Comparison of ENCODE assay signal across 8 cellular contexts in genomic region chr2:219495531-219496122, GRCh38. TPM values are rescaled to one million over a fixed set of nuclear protein-coding genes. Genes with fewer than 3 reads are reported as not detected.
DNase-seq lines count a peak whose midpoint lies in the region; ATAC-seq and TF ChIP-seq lines count a peak whose summit lies in the region.
"Had no signal": no experiment of that assay in that cellular context is flagged by ENCODE, and none has a peak within 500 bp of the region (broad histone marks: within the 10 kb centered on the region; RNA-seq: fewer than 3 reads in every experiment).

No MANE protein-coding gene starts in this region.

- H3K4me3 Mint-ChIP-seq in activated naive CD8-positive, alpha-beta T cell treated with anti-CD3 and anti-CD28 coated beads, Interleukin-2, amount 10 ng/mL, durations not matched to agents 7 days and 5 days = no peak overlapping the region

- H3K4me2 ChIP-seq in skeletal muscle satellite cell (ENCODE audit: low read length) = peak overlapping the region; percentile 16

- no peak overlapping the region for H3K4me3 ChIP-seq in skeletal muscle satellite cell (ENCODE audit: low read length)

- H3K9me3 Mint-ChIP-seq in activated naive CD8-positive, alpha-beta T cell treated with anti-CD3 and anti-CD28 coated beads, Interleukin-2, amount 10 ng/mL, durations not matched to agents 7 days and 5 days = no peaks in the 10 kb centered on the region

- ATAC-seq in activated naive CD8-positive, alpha-beta T cell treated with anti-CD3 and anti-CD28 coated beads, Interleukin-2, amount 10 ng/mL, durations not matched to agents 7 days and 5 days (ENCODE audit: low read depth) = no peak
- ATAC-seq in left ventricle myocardium superior (peak; percentile 11), HG02763 (IDR thresholded peaks at IDR 0.05; ENCODE audit: unreplicated experiment) (no peak)

- peak; percentile 53 for TF ChIP-seq CTCF in GM10266 (IDR thresholded peaks at IDR 0.05; ENCODE audit: control insufficient read depth, insufficient read depth, low read depth, missing control alignments)

- H3K27me3 ChIP-seq in skeletal muscle satellite cell (ENCODE audit: control insufficient read depth, insufficient read depth, low read length) = peaks cover 15% of the 10 kb centered on the region

- no peaks in the 10 kb centered on the region for H3K9me3 ChIP-seq in skeletal muscle satellite cell (replicated peaks; ENCODE audit: low read length)

- peak; percentile 48; the same call in 1 of the 2 replicates for TF ChIP-seq RAD21 in Ishikawa (IDR thresholded peaks at IDR 0.05; ENCODE audit: low read depth)

- POLR2A ChIA-PET in activated naive CD8-positive, alpha-beta T cell treated with anti-CD3 and anti-CD28 coated beads, Interleukin-2, amount 10 ng/mL, durations not matched to agents 7 days and 5 days (lab: Charles Lee) = interaction anchor here (1.1 kb wide), 2 partner anchors 34 kb away, joined by 3 to 4 read pairs; no protein-coding TSS in a partner anchor

- H3K4me1 ChIP-seq in skeletal muscle satellite cell (ENCODE audit: control insufficient read depth, insufficient read depth, low read length) = peaks cover 26% of the 10 kb centered on the region

- no peak overlapping the region for H3K27ac Mint-ChIP-seq in activated naive CD8-positive, alpha-beta T cell treated with anti-CD3 and anti-CD28 coated beads, Interleukin-2, amount 10 ng/mL, durations not matched to agents 7 days and 5 days

- no peak overlapping the region for H3K9ac ChIP-seq in skeletal muscle satellite cell (ENCODE audit: low read depth, low read length)

- peak; percentile 88 for DNase-seq in GM10266 (ENCODE audit: extremely low spot score)
- peak; percentile 38 for DNase-seq in SIG-M5 (lab: John Stamatoyannopoulos, UW)
- DNase-seq in activated naive CD8-positive, alpha-beta T cell treated with anti-CD3 and anti-CD28 coated beads, Interleukin-2, amount 10 ng/mL, durations not matched to agents 7 days and 5 days = peak; percentile 59
- DNase-seq in left ventricle myocardium superior = peak; percentile 66

- H3K36me3 ChIP-seq in skeletal muscle satellite cell (ENCODE audit: insufficient read depth, low read length) = no peaks in the 10 kb centered on the region

- peaks cover 49% of the 10 kb centered on the region for H3K27me3 Mint-ChIP-seq in activated naive CD8-positive, alpha-beta T cell treated with anti-CD3 and anti-CD28 coated beads, Interleukin-2, amount 10 ng/mL, durations not matched to agents 7 days and 5 days

- no peaks in the 10 kb centered on the region for H3K36me3 Mint-ChIP-seq in activated naive CD8-positive, alpha-beta T cell treated with anti-CD3 and anti-CD28 coated beads, Interleukin-2, amount 10 ng/mL, durations not matched to agents 7 days and 5 days

- TF ChIP-seq EP300 in Ishikawa (IDR thresholded peaks at IDR 0.05; ENCODE audit: borderline replicate concordance) = no peak

- intact Hi-C loops in left ventricle myocardium superior (cut with micrococcal nuclease) = no loop called here

- peaks cover 20% of the 10 kb centered on the region for H3K4me1 Mint-ChIP-seq in activated naive CD8-positive, alpha-beta T cell treated with anti-CD3 and anti-CD28 coated beads, Interleukin-2, amount 10 ng/mL, durations not matched to agents 7 days and 5 days

TF ChIP-seq in Ishikawa, 13 proteins besides CTCF, POLR2A, EP300 and RAD21:
- peak; percentile 49 for TF ChIP-seq MAX (IDR thresholded peaks at IDR 0.05)
- TF ChIP-seq REST (IDR thresholded peaks at IDR 0.05; ENCODE audit: low read depth) = peak; percentile 55
- peak; percentile 87 for TF ChIP-seq USF1 (IDR thresholded peaks at IDR 0.05)
- TF ChIP-seq FOXM1 (IDR thresholded peaks at IDR 0.05; ENCODE audit: borderline replicate concordance, low read depth) = no peak
- TF ChIP-seq EGR1 (IDR thresholded peaks at IDR 0.05) = no peak
- no peak for TF ChIP-seq CREB1 (IDR thresholded peaks at IDR 0.05; ENCODE audit: low read depth)

RNA-seq across cellular contexts. Expression of gene GMPPA, which starts 3.1 kb away (rescaled TPM):
- 10 to 100 TPM; 31.3 to 32.6 TPM for total RNA-seq in activated naive CD8-positive, alpha-beta T cell treated with anti-CD3 and anti-CD28 coated beads, Interleukin-2, amount 10 ng/mL, durations not matched to agents 7 days and 5 days
- total RNA-seq in left ventricle myocardium superior = 21.6 TPM
- 51.2 and 71.9 TPM in 2 replicates for total RNA-seq in skeletal muscle satellite cell (2012; rRNA removed)

RNA-seq across cellular contexts. Expression of gene ASIC4, which starts 18.7 kb away (rescaled TPM):
- under 1 TPM; 0.08 to 0.09 TPM for total RNA-seq in activated naive CD8-positive, alpha-beta T cell treated with anti-CD3 and anti-CD28 coated beads, Interleukin-2, amount 10 ng/mL, durations not matched to agents 7 days and 5 days
- not detected for total RNA-seq in left ventricle myocardium superior
- total RNA-seq in skeletal muscle satellite cell (2012; rRNA removed) = not detected in 2 replicates
- total RNA-seq: glomerular endothelial cell had no signal

RNA-seq across cellular contexts. Expression of gene CHPF, which starts 48.0 kb away (rescaled TPM):
- 1 to 10 TPM; 7.7 to 8.1 TPM for total RNA-seq in activated naive CD8-positive, alpha-beta T cell treated with anti-CD3 and anti-CD28 coated beads, Interleukin-2, amount 10 ng/mL, durations not matched to agents 7 days and 5 days
- 93.1 TPM for total RNA-seq in left ventricle myocardium superior
- total RNA-seq in skeletal muscle satellite cell (2012; rRNA removed) = 130 and 146 TPM in 2 replicates

RNA-seq across cellular contexts. Expression of gene TMEM198, which starts 48.2 kb away (rescaled TPM):
- total RNA-seq in activated naive CD8-positive, alpha-beta T cell treated with anti-CD3 and anti-CD28 coated beads, Interleukin-2, amount 10 ng/mL, durations not matched to agents 7 days and 5 days = 1 to 10 TPM in 1 of 2 experiments, under 1 TPM in 1; 0.85 to 1.1 TPM
- 1.7 TPM for total RNA-seq in left ventricle myocardium superior
- 0.51 and 1.3 TPM in 2 replicates for total RNA-seq in skeletal muscle satellite cell (2012; rRNA removed)

Comparison
In these comparisons a context has a peak if more than half of its experiments do, and no peak if none do; other contexts are left out.
1. DNase-seq: peak in every context shown above with its lines; median percentile 88 in GM10266; 66 in left ventricle myocardium superior; 59 in activated naive CD8-positive, alpha-beta T cell treated with anti-CD3 and anti-CD28 coated beads, Interleukin-2, amount 10 ng/mL, durations not matched to agents 7 days and 5 days; 38 in SIG-M5.
2. RNA of gene CHPF, which starts 48.0 kb away (total RNA-seq): 93.1 TPM in left ventricle myocardium superior (single experiment); 7.7 to 8.1 TPM in activated naive CD8-positive, alpha-beta T cell treated with anti-CD3 and anti-CD28 coated beads, Interleukin-2, amount 10 ng/mL, durations not matched to agents 7 days and 5 days; every median in the first group is over 10 times any median in the second.